ENCODE assay signal across 19 cellular contexts in the genomic region with DNA sequence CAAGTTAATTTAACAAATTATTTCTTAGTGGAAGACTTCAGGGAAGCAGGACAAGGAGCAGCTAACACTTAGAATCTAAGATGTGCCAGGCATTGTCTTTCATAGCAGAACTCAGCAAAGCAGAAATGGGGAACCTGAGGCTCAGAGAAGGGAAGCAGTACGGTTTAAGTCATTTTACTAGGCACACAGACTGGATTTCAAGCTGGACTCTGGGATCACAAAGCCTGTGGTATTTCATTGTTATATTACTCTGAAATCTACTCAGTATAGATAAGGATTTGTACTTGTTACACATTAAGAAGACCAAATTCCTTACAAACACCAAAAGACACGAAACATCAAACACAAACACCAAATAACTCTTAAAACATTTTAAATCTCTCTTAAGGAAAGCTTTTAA.
A peak's percentile ranks its signal among the peaks of the same experiment; 100 is the strongest.
DNase-seq lines count a peak whose midpoint lies in the region; ATAC-seq and TF ChIP-seq lines count a peak whose summit lies in the region.
"Had no signal": no experiment of that assay in that cellular context is flagged by ENCODE, and none has a peak within 500 bp of the region (broad histone marks: within the 10 kb centered on the region; RNA-seq: fewer than 3 reads in every experiment).

No MANE protein-coding gene starts in this region.

- no peaks in the 10 kb centered on the region for H3K27me3 Mint-ChIP-seq in mesothelial cell of epicardium (ENCODE audit: low read depth)
- no peaks in the 10 kb centered on the region for H3K27me3 Mint-ChIP-seq in T-cell
- no peaks in the 10 kb centered on the region for H3K27me3 Mint-ChIP-seq in chondrocyte (ENCODE audit: low read depth)
- H3K27me3 Mint-ChIP-seq: CD4-positive, CD25-positive, alpha-beta regulatory T cell had no signal

- in situ Hi-C loops in KBM-7 (cut with MboI; ENCODE audit: low pct_unique_long_range_greater_than_20kb, low sequenced_read_pairs): loop anchor here (25.0 kb wide), 1 partner anchor 92 kb away; no protein-coding TSS in a partner anchor

- TF ChIP-seq CTCF in NB4 (IDR thresholded peaks at IDR 0.05; ENCODE audit: low read depth, low read length): no peak
- no peak for TF ChIP-seq CTCF in mesothelial cell of epicardium (IDR thresholded peaks at IDR 0.05; ENCODE audit: unreplicated experiment)
- no peak for TF ChIP-seq CTCF in chondrocyte (IDR thresholded peaks at IDR 0.05)

- H3K27ac Mint-ChIP-seq in mesothelial cell of epicardium (peak overlapping the region; percentile 37), T-cell (no peak overlapping the region), chondrocyte (ENCODE audit: unreplicated experiment) (no peak overlapping the region)
- H3K27ac Mint-ChIP-seq: CD4-positive, CD25-positive, alpha-beta regulatory T cell had no signal

- H3K36me3 Mint-ChIP-seq in mesothelial cell of epicardium (peaks cover under 1% of the 10 kb centered on the region), T-cell (peaks cover 44% of the 10 kb centered on the region), chondrocyte (ENCODE audit: low read depth) (no peaks in the 10 kb centered on the region)

- CTCF ChIA-PET in T-cell (lab: Charles Lee): no interaction called here

- TF ChIP-seq POLR2A in NB4 (IDR thresholded peaks at IDR 0.05; ENCODE audit: extremely low read depth, insufficient read length): no peak

- H3K4me1 Mint-ChIP-seq in mesothelial cell of epicardium: peaks cover 14% of the 10 kb centered on the region
- no peaks in the 10 kb centered on the region for H3K4me1 Mint-ChIP-seq in T-cell
- peaks cover 10% of the 10 kb centered on the region for H3K4me1 Mint-ChIP-seq in chondrocyte (ENCODE audit: low read depth)

- H3K9me3 Mint-ChIP-seq in mesothelial cell of epicardium: no peaks in the 10 kb centered on the region
- H3K9me3 Mint-ChIP-seq in T-cell: no peaks in the 10 kb centered on the region
- H3K9me3 Mint-ChIP-seq in chondrocyte (ENCODE audit: low read depth): no peaks in the 10 kb centered on the region

- POLR2A ChIA-PET in T-cell (lab: Charles Lee): interaction anchor here in 1 of 2 donors (0.5 kb wide), 1 partner anchor 122 kb away, joined by 3 read pairs; no protein-coding TSS in a partner anchor

- H3K4me3 Mint-ChIP-seq in mesothelial cell of epicardium (no peak overlapping the region), T-cell (no peak overlapping the region), chondrocyte (ENCODE audit: unreplicated experiment) (no peak overlapping the region)
- H3K4me3 Mint-ChIP-seq: CD4-positive, CD25-positive, alpha-beta regulatory T cell had no signal

- DNase-seq in NOMO-1 treated with DMSO at 0.1 percent for 48 hours (lab: John Stamatoyannopoulos, UW; ENCODE audit: unreplicated experiment): peak; percentile 3
- no peak for DNase-seq in NOMO-1 treated with dmso at 0.1 percent for 144 hours (lab: John Stamatoyannopoulos, UW; ENCODE audit: unreplicated experiment)
- peak; percentile 7 for DNase-seq in KBM-7
- DNase-seq in NB4 (ENCODE audit: low read depth): peak; percentile 30
- no peak for DNase-seq in mesothelial cell of epicardium (ENCODE audit: low spot score in 2 of 2, unreplicated experiment in 2 of 2)
- no peak for DNase-seq in T-cell
- no peak for DNase-seq in NCI-H146 (lab: John Stamatoyannopoulos, UW)
- DNase-seq in chondrocyte (ENCODE audit: low spot score): no peak
- DNase-seq: CD4-positive, CD25-positive, alpha-beta regulatory T cell; MG63; NCI-H1105 treated with DMSO at 0.1 percent for 48 hours; NCI-H2029; NCI-H446; NCI-H524 treated with DMSO at 0.1 percent for 48 hours; NCI-H774; SHP77 treated with DMSO at 0.1 percent for 48 hours had no signal

- H3K4me3 ChIP-seq in NB4 (ENCODE audit: low read depth, low read length): no peak overlapping the region
- H3K4me3 ChIP-seq: MG63 had no signal

- ATAC-seq in T-cell (replicated peaks in 1 of 4): no peak
- ATAC-seq: HCT116, Panc1, SK-N-SH treated with all-trans-retinoic acid at 6 μM for 48 hours had no signal

Comparison
In these comparisons a context has a peak if more than half of its experiments do, and no peak if none do; other contexts are left out.
1. DNase-seq: peak in NOMO-1 treated with DMSO at 0.1 percent for 48 hours (single experiment), KBM-7 (single experiment) and NB4 (single experiment); none in NOMO-1 treated with dmso at 0.1 percent for 144 hours (single experiment), mesothelial cell of epicardium (0 of 2), T-cell (0 of 34), NCI-H146 (single experiment) and chondrocyte (single experiment).